In genomic region chr12:56223571-56224101, GRCh38 we compare ENCODE assay signal across 8 cellular contexts. TPM values are rescaled to one million over a fixed set of nuclear protein-coding genes. Genes with fewer than 3 reads are reported as not detected.
DNase-seq lines count a peak whose midpoint lies in the region; ATAC-seq and TF ChIP-seq lines count a peak whose summit lies in the region.

No MANE protein-coding gene starts in this region.

- H3K27me3 ChIP-seq in adrenal gland (no peaks in the 10 kb centered on the region), right lobe of liver (no peaks in the 10 kb centered on the region), tibial nerve (no peaks in the 10 kb centered on the region)

- H3K36me3 Mint-ChIP-seq in activated T-cell treated with anti-CD3 and anti-CD28 coated beads, Interleukin-2, amount 50 U/mL, for 24 hours (ENCODE audit: low read depth), result peaks cover 53% of the 10 kb centered on the region

- no peak for TF ChIP-seq CTCF in adrenal gland (IDR thresholded peaks at IDR 0.05)
- no peak for TF ChIP-seq CTCF in right lobe of liver (IDR thresholded peaks at IDR 0.05)
- no peak for TF ChIP-seq CTCF in tibial nerve (IDR thresholded peaks at IDR 0.05)

- H3K9me3 Mint-ChIP-seq in activated T-cell treated with anti-CD3 and anti-CD28 coated beads, Interleukin-2, amount 50 U/mL, for 24 hours, result no peaks in the 10 kb centered on the region

- H3K27ac ChIP-seq in adrenal gland, result peak overlapping the region; percentile 10 to 78 (median 66)
- peak overlapping the region; percentile 58 to 97 (median 91) for H3K27ac ChIP-seq in right lobe of liver
- H3K27ac ChIP-seq in tibial nerve, result peak overlapping the region; percentile 52 to 99 (median 93)

- no peaks in the 10 kb centered on the region for H3K36me3 ChIP-seq in adrenal gland (replicated peaks in 1 of 2)
- no peaks in the 10 kb centered on the region for H3K36me3 ChIP-seq in right lobe of liver
- peaks cover 0 to 28% (median 0%) of the 10 kb centered on the region in 3 donors for H3K36me3 ChIP-seq in tibial nerve

- peaks cover 46% of the 10 kb centered on the region for H3K4me1 Mint-ChIP-seq in activated T-cell treated with anti-CD3 and anti-CD28 coated beads, Interleukin-2, amount 50 U/mL, for 24 hours (ENCODE audit: low read depth)

- ATAC-seq in right lobe of liver, result no peak
- ATAC-seq in sciatic nerve, result no peak

- no peaks in the 10 kb centered on the region for H3K9me3 ChIP-seq in adrenal gland (replicated peaks in 1 of 3)
- no peaks in the 10 kb centered on the region for H3K9me3 ChIP-seq in right lobe of liver
- H3K9me3 ChIP-seq in tibial nerve, result no peaks in the 10 kb centered on the region

- H3K4me1 ChIP-seq in adrenal gland (replicated peaks in 1 of 2), result peaks cover 18 to 42% of the 10 kb centered on the region in 2 donors
- peaks cover 0 to 24% (median 7%) of the 10 kb centered on the region in 4 donors for H3K4me1 ChIP-seq in right lobe of liver
- peaks cover 0 to 51% (median 31%) of the 10 kb centered on the region in 4 donors for H3K4me1 ChIP-seq in tibial nerve

- no peak for TF ChIP-seq EP300 in tibial nerve (IDR thresholded peaks at IDR 0.05)

- no peak for DNase-seq in activated T-cell treated with anti-CD3 and anti-CD28 coated beads, Interleukin-2, amount 50 U/mL, for 24 hours
- DNase-seq in activated T-cell treated with anti-CD3 and anti-CD28 coated beads for 4 hours (no peak), adrenal gland (no peak), right lobe of liver (no peak), tibial nerve (ENCODE audit: low spot score in 2 of 2) (no peak), RKO (ENCODE audit: low spot score) (no peak), NCI-H748 (lab: John Stamatoyannopoulos, UW; ENCODE audit: unreplicated experiment) (no peak), sciatic nerve (ENCODE audit: low spot score) (no peak)

- H3K4me3 Mint-ChIP-seq in activated T-cell treated with anti-CD3 and anti-CD28 coated beads, Interleukin-2, amount 50 U/mL, for 24 hours, result peak overlapping the region; percentile 93

- TF ChIP-seq POLR2A in adrenal gland (IDR thresholded peaks at IDR 0.05) (no peak), right lobe of liver (IDR thresholded peaks at IDR 0.05) (no peak), tibial nerve (IDR thresholded peaks at IDR 0.05) (no peak)

- H3K27me3 Mint-ChIP-seq in activated T-cell treated with anti-CD3 and anti-CD28 coated beads, Interleukin-2, amount 50 U/mL, for 24 hours, result no peaks in the 10 kb centered on the region

- 27 to 32% (median 30%) methylated on average over 11 to 15 of the region's 15 CpGs for WGBS in adrenal gland, 4 donors
- 24% methylated on average over 14 of the region's 15 CpGs for WGBS in right lobe of liver (ENCODE audit: insufficient coverage, low coverage, low lambda C conversion rate, missing lambda C conversion rate)
- 24 to 29% methylated on average over 15 of the region's 15 CpGs for WGBS in tibial nerve, 2 donors

- H3K4me3 ChIP-seq in adrenal gland (peak overlapping the region in 1 of 4 donors; percentile 69), right lobe of liver (peak overlapping the region; percentile 65 to 78 (median 72)), tibial nerve (peak overlapping the region in 3 of 4 donors; percentile 33 to 65 (median 62))

- H3K27ac Mint-ChIP-seq in activated T-cell treated with anti-CD3 and anti-CD28 coated beads, Interleukin-2, amount 50 U/mL, for 24 hours, result peak overlapping the region; percentile 95

- intact Hi-C loops in adrenal gland (cut with DNase I) (loop anchor here in 1 of 2 donors (5.0 kb wide), 1 partner anchor 34 kb away; the partner anchor contains the start of gene ANKRD52), right lobe of liver (cut with DNase I) (no loop called here), sciatic nerve (cut with DNase I) (no loop called here)

RNA-seq across cellular contexts. Expression of gene NABP2, which starts 0.5 kb away (rescaled TPM):
- total RNA-seq in adrenal gland (10 to 100 TPM; 23.8 to 55.4 (median 48.9) TPM), right lobe of liver (10 to 100 TPM; 10.3 to 24.3 (median 14.8) TPM), tibial nerve (10 to 100 TPM; 15.1 to 41.7 (median 24.6) TPM), sciatic nerve (18.5 TPM)
- 10 to 100 TPM; 24.6 to 48.3 (median 39.7) TPM for polyA plus RNA-seq in adrenal gland

RNA-seq across cellular contexts. Expression of gene RNF41, which starts 1.9 kb away (rescaled TPM):
- 10 to 100 TPM; 42.6 to 90.6 (median 67.4) TPM for total RNA-seq in adrenal gland
- 10 to 100 TPM; 13.0 to 44.0 (median 13.5) TPM for polyA plus RNA-seq in adrenal gland
- total RNA-seq in right lobe of liver, result 10 to 100 TPM; 10.6 to 23.0 (median 12.3) TPM
- 10 to 100 TPM; 50.0 to 81.6 (median 62.0) TPM for total RNA-seq in tibial nerve
- total RNA-seq in sciatic nerve, result 40.7 TPM

RNA-seq across cellular contexts. Expression of gene SLC39A5, which starts 6.2 kb away (rescaled TPM):
- total RNA-seq in adrenal gland (under 1 TPM in 2 of 8 donors, not detected in 6; 0.65 to 0.83 TPM), right lobe of liver (100 to 1,000 TPM in 3 of 6 experiments, 10 to 100 TPM in 3; 39.7 to 209 (median 110) TPM), tibial nerve (1 to 10 TPM in 1 of 4 donors, not detected in 3; 1.5 TPM), sciatic nerve (0.80 TPM)
- 1 to 10 TPM in 1 of 3 donors, under 1 TPM in 1, not detected in 1; 0.54 to 2.0 TPM for polyA plus RNA-seq in adrenal gland

RNA-seq across cellular contexts. Expression of gene SMARCC2, which starts 34.4 kb away (rescaled TPM):
- total RNA-seq in adrenal gland (100 to 1,000 TPM in 1 of 8 donors, 10 to 100 TPM in 7; 48.5 to 102 (median 72.3) TPM), right lobe of liver (10 to 100 TPM; 17.9 to 40.8 (median 25.7) TPM), tibial nerve (100 to 1,000 TPM; 104 to 139 (median 117) TPM), sciatic nerve (160 TPM)
- polyA plus RNA-seq in adrenal gland, result 10 to 100 TPM; 22.8 to 75.1 (median 46.6) TPM

RNA-seq across cellular contexts. Expression of gene ANKRD52, which starts 34.5 kb away (rescaled TPM):
- total RNA-seq in adrenal gland (10 to 100 TPM; 21.3 to 86.8 (median 39.2) TPM), right lobe of liver (10 to 100 TPM; 10.6 to 16.1 (median 12.2) TPM), tibial nerve (10 to 100 TPM; 14.6 to 42.4 (median 23.9) TPM), sciatic nerve (40.1 TPM)
- polyA plus RNA-seq in adrenal gland, result 10 to 100 TPM in 2 of 3 donors, 1 to 10 TPM in 1; 8.4 to 54.0 (median 28.8) TPM

Comparison
In these comparisons a context has a peak if more than half of its experiments do, and no peak if none do; other contexts are left out.
1. RNA of gene SLC39A5, which starts 6.2 kb away (total RNA-seq): 39.7 to 209 TPM in right lobe of liver; 0.80 TPM in sciatic nerve (single experiment), 1.5 TPM in tibial nerve and 0.65 to 0.83 TPM in adrenal gland; every median in the first group is over 10 times any median in the second.
2. Peak in every context shown above with its lines, with median percentiles within 50 percentile points of each other: H3K27ac ChIP-seq.